ENCODE assay signal across 14 cellular contexts in genomic region chrX:134338527-134338926, GRCh38. TPM values are rescaled to one million over a fixed set of nuclear protein-coding genes. Genes with fewer than 3 reads are reported as not detected.
A peak's percentile ranks its signal among the peaks of the same experiment; 100 is the strongest.
DNase-seq lines count a peak whose midpoint lies in the region; ATAC-seq, FAIRE-seq and TF ChIP-seq lines count a peak whose summit lies in the region.
"Had no signal": no experiment of that assay in that cellular context is flagged by ENCODE, and none has a peak within 500 bp of the region (broad histone marks: within the 10 kb centered on the region; RNA-seq: fewer than 3 reads in every experiment).

No MANE protein-coding gene starts in this region.

- no peaks in the 10 kb centered on the region; a peak in 1 of 4 replicates for H3K27me3 ChIP-seq in GM12878 (replicated peaks in 1 of 2; ENCODE audit: control insufficient read depth in 2 of 2, insufficient read depth in 2 of 2, low read length in 1 of 2)
- H3K27me3 ChIP-seq: testis had no signal

- H3K27ac Mint-ChIP-seq in activated naive CD4-positive, alpha-beta T cell treated with anti-CD3 and anti-CD28 coated beads, Interleukin-2, amount 50 U/mL, for 24 hours = no peak overlapping the region
- H3K27ac Mint-ChIP-seq in T-helper 17 cell = no peak overlapping the region

- RAD21 ChIA-PET in GM12878 (lab: Charles Lee; ENCODE audit: unreplicated experiment) = no interaction called here

- H3K4me1 ChIP-seq in OCI-LY7 (ENCODE audit: insufficient read depth, low read length, poor library complexity, severe bottlenecking) (no peaks in the 10 kb centered on the region), GM12878 (ENCODE audit: control insufficient read depth, insufficient read depth, low read length) (no peaks in the 10 kb centered on the region)
- H3K4me1 ChIP-seq: testis had no signal

- peak overlapping the region; percentile 6 for H3K4me3 Mint-ChIP-seq in activated naive CD4-positive, alpha-beta T cell treated with anti-CD3 and anti-CD28 coated beads, Interleukin-2, amount 50 U/mL, for 24 hours
- no peak overlapping the region for H3K4me3 Mint-ChIP-seq in T-helper 17 cell

- H3K9me3 ChIP-seq in OCI-LY7 (ENCODE audit: low read length) = no peaks in the 10 kb centered on the region
- H3K9me3 ChIP-seq in GM12878 (replicated peaks; ENCODE audit: control insufficient read depth, insufficient read depth, low read length) = no peaks in the 10 kb centered on the region
- no peaks in the 10 kb centered on the region for H3K9me3 ChIP-seq in T-helper 17 cell (ENCODE audit: control insufficient read depth, low read length, poor library complexity, severe bottlenecking)
- H3K9me3 ChIP-seq: testis had no signal

- SMC1A ChIA-PET in GM12878 (lab: Charles Lee; ENCODE audit: uncharacterized antibody, unreplicated experiment) = no interaction called here

- 74% methylated on average over 1 of the region's 1 CpG for WGBS in GM12878 (ENCODE audit: insufficient coverage, insufficient replicate concordance, low lambda C conversion rate, missing lambda C conversion rate)

- H4K20me1 ChIP-seq in OCI-LY7 (ENCODE audit: insufficient read depth, low read length) = no peaks in the 10 kb centered on the region
- no peaks in the 10 kb centered on the region for H4K20me1 ChIP-seq in GM12878 (ENCODE audit: control insufficient read depth, insufficient read depth)

- FAIRE-seq in GM12878 (lab: Jason Lieb, UNC) (no peak), urothelium cell line (lab: Jason Lieb, UNC) (no peak)

- ATAC-seq in GM12878 (peak; percentile 64), T-helper 17 cell (no peak)

- intact Hi-C loops in OCI-LY7 (cut with micrococcal nuclease; ENCODE audit: unreplicated experiment) (no loop called here), GM12878 (cut with micrococcal nuclease; ENCODE audit: unreplicated experiment) (no loop called here)

- no peak overlapping the region for H3K4me3 ChIP-seq in OCI-LY7 (ENCODE audit: low read depth, low read length, poor library complexity, severe bottlenecking)
- no peak overlapping the region for H3K4me3 ChIP-seq in GM12878
- H3K4me3 ChIP-seq: testis had no signal

- BruUV-seq in OCI-LY7 (replicated peaks; lab: Mats Ljungman, UMichigan) (no TSS peak), GM12878 (replicated peaks; lab: Mats Ljungman, UMichigan) (no TSS peak)

- no peak for TF ChIP-seq EP300 in GM12878 (IDR thresholded peaks at IDR 0.05; ENCODE audit: borderline replicate concordance in 1 of 2, control insufficient read depth in 1 of 2, low read depth in 2 of 2, low read length in 2 of 2)

- H3K36me3 Mint-ChIP-seq in activated naive CD4-positive, alpha-beta T cell treated with anti-CD3 and anti-CD28 coated beads, Interleukin-2, amount 50 U/mL, for 24 hours = no peaks in the 10 kb centered on the region
- no peaks in the 10 kb centered on the region for H3K36me3 Mint-ChIP-seq in T-helper 17 cell (ENCODE audit: low read depth)

- peaks cover 6% of the 10 kb centered on the region for H3K9me3 Mint-ChIP-seq in activated naive CD4-positive, alpha-beta T cell treated with anti-CD3 and anti-CD28 coated beads, Interleukin-2, amount 50 U/mL, for 24 hours

- TF ChIP-seq RAD21 in GM12878 (IDR thresholded peaks at IDR 0.05; ENCODE audit: insufficient read depth, low read depth, low read length) = no peak

- H3K79me2 ChIP-seq in OCI-LY7 (ENCODE audit: insufficient read depth, low read depth, low read length) (no peaks in the 10 kb centered on the region), GM12878 (ENCODE audit: control insufficient read depth, insufficient read depth, low read length) (no peaks in the 10 kb centered on the region)

- H3K4me2 ChIP-seq in OCI-LY7 (ENCODE audit: low read length) (no peak overlapping the region), GM12878 (ENCODE audit: control insufficient read depth, insufficient read depth) (no peak overlapping the region)

- in situ Hi-C loops in GM12878 (cut with MboI) = no loop called here

- no peak for TF ChIP-seq CTCF in OCI-LY7 (conservative IDR thresholded peaks at IDR 0.05; ENCODE audit: low read length)
- TF ChIP-seq CTCF in GM12878 (IDR thresholded peaks at IDR 0.05 in 2 of 3, conservative IDR thresholded peaks at IDR 0.05 in 1 of 3; ENCODE audit: control insufficient read depth in 2 of 3, extremely low read depth in 1 of 3, insufficient read depth in 1 of 3, low read depth in 3 of 3, low read length in 3 of 3) = no peak

- CTCF ChIA-PET in OCI-LY7 (lab: Charles Lee; ENCODE audit: unreplicated experiment) = no interaction called here
- CTCF ChIA-PET in GM12878 (lab: Yijun Ruan, JAX) = interaction anchor here (1.0 kb wide), 1 partner anchor 19 kb away, joined by 3 read pairs; no protein-coding TSS in a partner anchor

- H3K36me3 ChIP-seq in OCI-LY7 (ENCODE audit: insufficient read depth, low read length) (no peaks in the 10 kb centered on the region), GM12878 (ENCODE audit: control insufficient read depth in 2 of 2, insufficient read depth in 2 of 2, low read length in 1 of 2) (no peaks in the 10 kb centered on the region)

- H3K27me3 Mint-ChIP-seq in activated naive CD4-positive, alpha-beta T cell treated with anti-CD3 and anti-CD28 coated beads, Interleukin-2, amount 50 U/mL, for 24 hours = no peaks in the 10 kb centered on the region
- no peaks in the 10 kb centered on the region for H3K27me3 Mint-ChIP-seq in T-helper 17 cell

- H3K27ac ChIP-seq in OCI-LY7 (ENCODE audit: low read depth, low read length, poor library complexity, severe bottlenecking) (no peak overlapping the region), GM12878 (ENCODE audit: control insufficient read depth, insufficient read depth) (no peak overlapping the region)
- H3K27ac ChIP-seq: testis had no signal

- H3K9me2 ChIP-seq in OCI-LY7 (ENCODE audit: insufficient read depth, low read length) = no peaks in the 10 kb centered on the region

- peaks cover 13% of the 10 kb centered on the region for H3K4me1 Mint-ChIP-seq in activated naive CD4-positive, alpha-beta T cell treated with anti-CD3 and anti-CD28 coated beads, Interleukin-2, amount 50 U/mL, for 24 hours
- no peaks in the 10 kb centered on the region for H3K4me1 Mint-ChIP-seq in T-helper 17 cell

- POLR2A ChIA-PET in OCI-LY7 (lab: Charles Lee) (interaction anchor here (0.7 kb wide), 1 partner anchor 12 kb away, joined by 4 read pairs; no protein-coding TSS in a partner anchor), GM12878 (lab: Charles Lee) (no interaction called here)

- no peak for TF ChIP-seq POLR2A in GM12878 (IDR thresholded peaks at IDR 0.05; ENCODE audit: low read depth, low read length)

- no peak overlapping the region for H3K9ac ChIP-seq in GM12878 (ENCODE audit: control insufficient read depth, insufficient read depth, low read length)

- DNase-seq in activated naive CD4-positive, alpha-beta T cell (lab: John Stamatoyannopoulos, UW) = no peak
- DNase-seq in OCI-LY7 (ENCODE audit: low spot score) (peak; percentile 4), GM12878 (ENCODE audit: low read depth, low spot score) (peak; percentile 2), superior temporal gyrus (ENCODE audit: extremely low spot score) (peak; percentile 7), urothelium cell line (ENCODE audit: low spot score) (no peak), SHP77 treated with DMSO at 0.1 percent for 48 hours (lab: John Stamatoyannopoulos, UW) (no peak), T-helper 17 cell (no peak)
- DNase-seq: amygdala, cerebellar nuclear complex, NCI-H187 treated with DMSO at 0.1 percent for 48 hours, NCI-H524, T1000, testis had no signal

- peak overlapping the region; percentile 69 for H2AFZ ChIP-seq in OCI-LY7 (ENCODE audit: low read length)
- H2AFZ ChIP-seq in GM12878 (ENCODE audit: control insufficient read depth, low read depth, low read length) = no peak overlapping the region

TF ChIP-seq in GM12878, 131 proteins besides CTCF, POLR2A, EP300 and RAD21 (continues in another document):
- TF ChIP-seq MAX (IDR thresholded peaks at IDR 0.05; ENCODE audit: low read depth, low read length) (no peak), POLR2AphosphoS2 (IDR thresholded peaks at IDR 0.05; ENCODE audit: low read depth, low read length) (no peak), GATAD2B (conservative IDR thresholded peaks at IDR 0.05; ENCODE audit: low read depth) (no peak), ATF2 (IDR thresholded peaks at IDR 0.05; ENCODE audit: low read length) (no peak)

RNA-seq across cellular contexts. Expression of gene PHF6, which starts 34.6 kb away (rescaled TPM):
- total RNA-seq in OCI-LY7 (2014; rRNA removed; shearing (Covaris generic)) = 24.6 and 28.2 TPM in 2 replicates
- 50.9 and 52.8 TPM in 2 replicates for total RNA-seq in OCI-LY7 (2022)
- total RNA-seq in GM12878 (2013; cell fraction: nucleolus; rRNA removed) = 27.9 and 32.1 TPM in 2 replicates
- 28.9 and 36.2 TPM in 2 replicates for total RNA-seq in GM12878 (2014; rRNA removed)
- 29.7 and 30.4 TPM in 2 replicates for total RNA-seq in GM12878 (2014; rRNA removed; fragmentation: Illumina TruSeq; extraction: Trizol)
- total RNA-seq in GM12878 (2021) = 39.9 and 42.4 TPM in 2 replicates
- 8.2 TPM for polyA plus RNA-seq in GM12878 (2011; ENCODE audit: low read depth)
- polyA plus RNA-seq in GM12878 (2011; rRNA removed) = 18.7 and 28.8 TPM in 2 replicates
- polyA plus RNA-seq in GM12878 (2011; cell fraction: cytosol; rRNA removed) = 5.5 and 7.2 TPM in 2 replicates
- polyA plus RNA-seq in GM12878 (2011; cell fraction: nucleus; rRNA removed) = 7.3 and 10.4 TPM in 2 replicates
- 16.0 and 21.9 TPM in 2 replicates for polyA plus RNA-seq in GM12878 (2012)
- 36.7 and 43.9 TPM in 2 replicates for polyA plus RNA-seq in GM12878 (2014; fragmentation: Illumina TruSeq; extraction: Trizol)
- 10 to 100 TPM; 17.4 to 39.3 TPM for polyA plus RNA-seq in GM12878 (2014; fragmentation: Nextera tagmentation; extraction: Ambion mirVana)
- polyA plus RNA-seq in GM12878 (2014; rRNA removed) = 15.5 and 20.2 TPM in 2 replicates
- polyA plus RNA-seq in GM12878 (2016; fragmentation: Nextera tagmentation; extraction: Ambion mirVana) = 10 to 100 TPM; 44.9 to 49.7 TPM
- polyA minus RNA-seq in GM12878 (2011; rRNA and poly(A)+ RNA removed) = 14.5 and 27.4 TPM in 2 replicates
- polyA minus RNA-seq in GM12878 (2011; cell fraction: cytosol; rRNA and poly(A)+ RNA removed) = 8.0 and 11.5 TPM in 2 replicates
- polyA minus RNA-seq in GM12878 (2011; cell fraction: nucleus; rRNA and poly(A)+ RNA removed) = 5.1 and 8.2 TPM in 2 replicates
- total RNA-seq in T-helper 17 cell = 10 to 100 TPM in 1 of 2 donors, 1 to 10 TPM in 1; 8.2 to 10.5 TPM

Comparison
In these comparisons a context has a peak if more than half of its experiments do, and no peak if none do; other contexts are left out.
1. DNase-seq: peak in OCI-LY7 (single experiment), GM12878 (single experiment) and superior temporal gyrus (single experiment); none in activated naive CD4-positive, alpha-beta T cell (0 of 4), urothelium cell line (single experiment), SHP77 treated with DMSO at 0.1 percent for 48 hours (single experiment) and T-helper 17 cell (0 of 3).